1 cellular context compared by ENCODE assay signal in genomic region chr11:1546536-1547466, GRCh38.
A peak's percentile ranks its signal among the peaks of the same experiment; 100 is the strongest.
TF ChIP-seq lines count a peak whose summit lies in the region.

No MANE protein-coding gene starts in this region.

TF ChIP-seq in H1, 55 proteins besides CTCF, POLR2A, EP300 and RAD21:
- no peak for TF ChIP-seq CBX5 (IDR thresholded peaks at IDR 0.05; ENCODE audit: low read depth, low read length)
- no peak for TF ChIP-seq FOSL1 (IDR thresholded peaks at IDR 0.05; ENCODE audit: insufficient read depth, low read depth, low read length)
- TF ChIP-seq BRCA1 (IDR thresholded peaks at IDR 0.05; ENCODE audit: low read depth, low read length) = no peak
- peak; percentile 42; the same call in 1 of the 2 replicates for TF ChIP-seq GABPA (IDR thresholded peaks at IDR 0.05; ENCODE audit: borderline replicate concordance, insufficient read depth, low read length)
- peak; percentile 1 for TF ChIP-seq ASH2L (IDR thresholded peaks at IDR 0.05; ENCODE audit: low read length)
- peak; percentile 69 for TF ChIP-seq MAX (IDR thresholded peaks at IDR 0.05)
- peak; percentile 54; the same call in 1 of the 2 replicates for TF ChIP-seq SUZ12 (IDR thresholded peaks at IDR 0.05; ENCODE audit: low read length)
- TF ChIP-seq E2F6 (IDR thresholded peaks at IDR 0.05) = peak; percentile 74
- peak; percentile 53; the same call in 1 of the 2 replicates for TF ChIP-seq EGR1 (IDR thresholded peaks at IDR 0.05; ENCODE audit: borderline replicate concordance, low read depth, low read length)
- no peak for TF ChIP-seq CHD7 (IDR thresholded peaks at IDR 0.05; ENCODE audit: insufficient replicate concordance, low read length)
- TF ChIP-seq SIN3A (conservative IDR thresholded peaks at IDR 0.05 in 1 of 2, IDR thresholded peaks at IDR 0.05 in 1 of 2; ENCODE audit: low read depth in 1 of 2, low read length in 2 of 2) = no peak
- 0 out of 2 replicates have a peak, but pooled peaks have one; percentile 35 for TF ChIP-seq TAF1 (IDR thresholded peaks at IDR 0.05; ENCODE audit: low read depth, low read length)
- TF ChIP-seq KDM4A (IDR thresholded peaks at IDR 0.05; ENCODE audit: low read depth, low read length, severe bottlenecking) = peak; percentile 50
- 0 out of 2 replicates have a peak, but pooled peaks have one; percentile 55 for TF ChIP-seq KDM5A (IDR thresholded peaks at IDR 0.05; ENCODE audit: low read length)
